Comparison of ENCODE assay signal across 25 cellular contexts in genomic region chr20:36104244-36104643, GRCh38.
"Had no signal": no experiment of that assay in that cellular context is flagged by ENCODE, and none has a peak within 500 bp of the region (broad histone marks: within the 10 kb centered on the region; RNA-seq: fewer than 3 reads in every experiment).

No MANE protein-coding gene starts in this region.

- H3K27ac Mint-ChIP-seq: activated B cell treated with CpG ODN at 0.5 μM for 24 hours; activated CD4-positive, alpha-beta memory T cell treated with anti-CD3 and anti-CD28 coated beads for 36 hours; activated naive CD8-positive, alpha-beta T cell treated with anti-CD3 and anti-CD28 coated beads for 36 hours; stimulated activated naive B cell treated with anti-CD40 and anti-IgM and Interleukin-4, amounts not matched to agents 10 μg/mL and 1 μg/mL and 100 μg/mL, for 72 hours; T-helper 1 cell treated with Interleukin-12 subunit alpha and Interleukin-12 subunit beta and Interleukin-4 antibody, amounts not matched to agents 30 μg/mL and 1 μg/mL, for 36 hours had no signal

- H3K9me3 Mint-ChIP-seq: activated B cell treated with CpG ODN at 0.5 μM for 24 hours; activated CD4-positive, alpha-beta memory T cell treated with anti-CD3 and anti-CD28 coated beads for 36 hours; activated naive CD8-positive, alpha-beta T cell treated with anti-CD3 and anti-CD28 coated beads for 36 hours; neural crest cell; stimulated activated naive B cell treated with anti-CD40 and anti-IgM and Interleukin-4, amounts not matched to agents 10 μg/mL and 1 μg/mL and 100 μg/mL, for 72 hours; T-helper 1 cell treated with Interleukin-12 subunit alpha and Interleukin-12 subunit beta and Interleukin-4 antibody, amounts not matched to agents 30 μg/mL and 1 μg/mL, for 36 hours had no signal

- ATAC-seq: esophagus mucosa; left lobe of liver; stimulated activated naive B cell treated with anti-CD40 and anti-IgM and Interleukin-4, amounts not matched to agents 10 μg/mL and 1 μg/mL and 100 μg/mL, for 72 hours had no signal

- H3K4me3 Mint-ChIP-seq: activated B cell treated with CpG ODN at 0.5 μM for 24 hours; activated CD4-positive, alpha-beta memory T cell treated with anti-CD3 and anti-CD28 coated beads for 36 hours; activated naive CD8-positive, alpha-beta T cell treated with anti-CD3 and anti-CD28 coated beads for 36 hours; neural crest cell; stimulated activated naive B cell treated with anti-CD40 and anti-IgM and Interleukin-4, amounts not matched to agents 10 μg/mL and 1 μg/mL and 100 μg/mL, for 72 hours; T-helper 1 cell treated with Interleukin-12 subunit alpha and Interleukin-12 subunit beta and Interleukin-4 antibody, amounts not matched to agents 30 μg/mL and 1 μg/mL, for 36 hours had no signal

- DNase-seq: activated B cell treated with CpG ODN at 0.5 μM for 24 hours; activated CD4-positive, alpha-beta memory T cell treated with anti-CD3 and anti-CD28 coated beads for 36 hours; activated CD4-positive, alpha-beta T cell treated with anti-CD3 and anti-CD28 coated beads for 4 hours; activated naive CD4-positive, alpha-beta T cell treated with Interleukin-2 at 50 U/mL for 16 hours; activated naive CD8-positive, alpha-beta T cell treated with anti-CD3 and anti-CD28 coated beads for 36 hours; activated T-cell treated with anti-CD3 and anti-CD28 coated beads, Interleukin-2, amount 50 U/mL, for 48 hours; amniotic stem cell; effector memory CD4-positive, alpha-beta T cell; foreskin melanocyte; midbrain; occipital lobe; retina; sigmoid colon; stimulated activated CD4-positive, alpha-beta T cell treated with anti-CD3 and anti-CD28 coated beads, Interleukin-15, amount 100 ng/mL, for 24 hours; stimulated activated CD4-positive, alpha-beta T cell treated with anti-CD3 and anti-CD28 coated beads, Interleukin-2, amount 100 ng/mL, for 48 hours; stimulated activated CD8-positive, alpha-beta memory T cell treated with anti-CD3 and anti-CD28 coated beads, Interleukin-4, amount 100 ng/mL, for 48 hours; stimulated activated naive B cell treated with anti-CD40 and anti-IgM and Interleukin-4, amounts not matched to agents 10 μg/mL and 1 μg/mL and 100 μg/mL, for 72 hours; T1000 had no signal

- H3K4me3 ChIP-seq: cardiac muscle cell, sigmoid colon, smooth muscle cell, thoracic aorta had no signal

- H3K4me1 ChIP-seq: sigmoid colon had no signal

- H3K27me3 Mint-ChIP-seq: activated CD4-positive, alpha-beta memory T cell treated with anti-CD3 and anti-CD28 coated beads for 36 hours; activated naive CD8-positive, alpha-beta T cell treated with anti-CD3 and anti-CD28 coated beads for 36 hours had no signal

- H3K36me3 Mint-ChIP-seq: activated CD4-positive, alpha-beta memory T cell treated with anti-CD3 and anti-CD28 coated beads for 36 hours; activated naive CD8-positive, alpha-beta T cell treated with anti-CD3 and anti-CD28 coated beads for 36 hours; stimulated activated naive B cell treated with anti-CD40 and anti-IgM and Interleukin-4, amounts not matched to agents 10 μg/mL and 1 μg/mL and 100 μg/mL, for 72 hours had no signal

- H3K36me3 ChIP-seq: cardiac muscle cell, sigmoid colon, thoracic aorta had no signal

- H3K9me3 ChIP-seq: sigmoid colon, thoracic aorta had no signal

- H3K27ac ChIP-seq: cardiac muscle cell, sigmoid colon, thoracic aorta had no signal

- H3K4me1 Mint-ChIP-seq: activated B cell treated with CpG ODN at 0.5 μM for 24 hours; activated naive CD8-positive, alpha-beta T cell treated with anti-CD3 and anti-CD28 coated beads for 36 hours had no signal

- H3K27me3 ChIP-seq: cardiac muscle cell, sigmoid colon had no signal
